ENCODE assay signal across 8 cellular contexts in genomic region chr16:21708533-21709115, GRCh38. TPM values are rescaled to one million over a fixed set of nuclear protein-coding genes. Genes with fewer than 3 reads are reported as not detected.
DNase-seq lines count a peak whose midpoint lies in the region; ATAC-seq, FAIRE-seq and TF ChIP-seq lines count a peak whose summit lies in the region.

No MANE protein-coding gene starts in this region.

- H3K4me3 ChIP-seq in A673 (ENCODE audit: low read depth, low read length, poor library complexity, severe bottlenecking) (no peak overlapping the region), left lung (no peak overlapping the region)

- H3K4me1 ChIP-seq in A673 (ENCODE audit: insufficient read depth, low read length, poor library complexity, severe bottlenecking) (no peaks in the 10 kb centered on the region), left lung (peaks cover 0 to 8% of the 10 kb centered on the region in 2 donors)

- no peak overlapping the region for H3K27ac Mint-ChIP-seq in central memory CD8-positive, alpha-beta T cell (ENCODE audit: low read depth)

- peak; percentile 89 for FAIRE-seq in GM19239 (lab: Jason Lieb, UNC)

- CTCF ChIA-PET in A673 (lab: Charles Lee): interaction anchor here (0.6 kb wide), 1 partner anchor 1426 kb away, joined by 5 read pairs; no protein-coding TSS in a partner anchor

- H3K4me1 Mint-ChIP-seq in central memory CD8-positive, alpha-beta T cell: no peaks in the 10 kb centered on the region

- no TSS peak for BruUV-seq in A673 (replicated peaks; lab: Mats Ljungman, UMichigan)

- H3K27ac ChIP-seq in A673 (ENCODE audit: low read depth, low read length, poor library complexity, severe bottlenecking) (no peak overlapping the region), left lung (no peak overlapping the region)

- no peaks in the 10 kb centered on the region for H3K36me3 ChIP-seq in A673 (ENCODE audit: insufficient read depth, low read length, poor library complexity, severe bottlenecking)
- H3K36me3 ChIP-seq in left lung: no peaks in the 10 kb centered on the region

- no peaks in the 10 kb centered on the region for H3K27me3 Mint-ChIP-seq in central memory CD8-positive, alpha-beta T cell

- H3K9me3 ChIP-seq in A673 (ENCODE audit: low read depth, low read length, poor library complexity, severe bottlenecking) (no peaks in the 10 kb centered on the region), left lung (no peaks in the 10 kb centered on the region)

- ATAC-seq in central memory CD8-positive, alpha-beta T cell (replicated peaks; ENCODE audit: extremely low read depth, poor library complexity, severe bottlenecking): peak; percentile 65
- ATAC-seq in left lung: peak; percentile 92
- no peak for ATAC-seq in HG02623 (IDR thresholded peaks at IDR 0.05; ENCODE audit: unreplicated experiment)

- POLR2A ChIA-PET in A673 (lab: Charles Lee; ENCODE audit: low non-redundant PET): no interaction called here

- H3K27me3 ChIP-seq in A673 (replicated peaks; ENCODE audit: insufficient read depth, low read depth, low read length, poor library complexity): no peaks in the 10 kb centered on the region
- H3K27me3 ChIP-seq in left lung: no peaks in the 10 kb centered on the region

- TF ChIP-seq CTCF in A673 (conservative IDR thresholded peaks at IDR 0.05; ENCODE audit: low read depth, low read length): peak; percentile 89
- TF ChIP-seq CTCF in left lung (IDR thresholded peaks at IDR 0.05): peak; percentile 71 to 85

- H3K4me3 Mint-ChIP-seq in central memory CD8-positive, alpha-beta T cell: no peak overlapping the region

- peak; percentile 75 for DNase-seq in A673 (ENCODE audit: low spot score)
- DNase-seq in GM19239 (ENCODE audit: insufficient read length, low spot score): peak; percentile 57
- DNase-seq in NCI-H345 (lab: John Stamatoyannopoulos, UW): peak; percentile 69
- DNase-seq in activated CD4-positive, alpha-beta T cell treated with anti-CD3 and anti-CD28 coated beads for 1 hour: peak; percentile 72
- DNase-seq in central memory CD8-positive, alpha-beta T cell (ENCODE audit: low spot score in 2 of 2): peak; percentile 77 to 79
- DNase-seq in left lung: peak in 1 of 2 donors; percentile 61
- peak; percentile 81 to 89 for DNase-seq in stimulated activated CD4-positive, alpha-beta T cell treated with anti-CD3 and anti-CD28 coated beads, Interleukin-4, amount 100 ng/mL, for 48 hours (ENCODE audit: low read depth in 2 of 2)

- intact Hi-C loops in A673 (cut with micrococcal nuclease; ENCODE audit: unreplicated experiment) (loop anchor here (1.0 kb wide), 1 partner anchor 51 kb away; no protein-coding TSS in a partner anchor), left lung (cut with DNase I) (loop anchor here in 1 of 2 donors (10.0 kb wide), 1 partner anchor 54 kb away; the partner anchor contains the start of gene IGSF6)

- peaks cover 2% of the 10 kb centered on the region for H3K36me3 Mint-ChIP-seq in central memory CD8-positive, alpha-beta T cell (ENCODE audit: insufficient read depth)

- H3K9me3 Mint-ChIP-seq in central memory CD8-positive, alpha-beta T cell: no peaks in the 10 kb centered on the region

RNA-seq across cellular contexts. Expression of gene OTOA, which starts 44.9 kb away (rescaled TPM):
- total RNA-seq in A673 (2021) (0.13 TPM in 1 of 2 replicates, not detected in the other), left lung (1 to 10 TPM in 1 of 2 donors, under 1 TPM in 1; 0.97 to 1.1 TPM)

RNA-seq across cellular contexts. Expression of gene IGSF6, which starts 56.2 kb away (rescaled TPM):
- not detected in 2 replicates for total RNA-seq in A673 (2021)
- 10 to 100 TPM; 50.7 to 65.4 TPM for total RNA-seq in left lung

Comparison
In these comparisons a context has a peak if more than half of its experiments do, and no peak if none do; other contexts are left out.
1. RNA of gene IGSF6, which starts 56.2 kb away (total RNA-seq): 50.7 to 65.4 TPM in left lung; not detected in A673; every median in the first group is over 10 times any median in the second.